Comparison of ENCODE assay signal across 12 cellular contexts in the genomic region with DNA sequence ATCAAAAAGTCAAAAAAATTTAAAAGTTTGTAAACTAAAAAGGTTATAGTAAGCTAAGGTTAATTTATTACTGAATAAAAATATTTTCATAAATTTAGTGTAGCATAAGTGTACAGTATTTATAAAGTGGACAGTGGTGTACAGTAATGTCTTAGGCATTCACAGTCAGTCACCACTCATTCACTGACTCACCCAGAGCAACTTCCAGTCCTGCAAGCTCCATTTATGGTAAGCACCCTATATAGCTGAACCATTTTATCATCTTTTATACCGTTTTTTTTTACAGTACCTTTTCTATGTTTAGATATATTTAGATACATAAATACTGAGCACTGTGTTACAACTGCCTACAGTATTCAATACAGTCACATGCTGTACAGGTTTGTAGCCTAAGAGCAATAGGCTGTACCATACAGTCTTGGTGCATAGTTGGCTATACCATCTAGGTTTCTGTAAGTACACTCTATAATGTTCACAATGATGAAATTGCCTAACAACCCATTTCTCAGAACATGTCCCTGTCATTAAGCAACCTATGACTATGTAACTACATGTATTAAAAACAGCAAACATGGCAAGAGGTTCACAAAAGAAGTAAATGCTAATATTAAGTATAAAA. TPM values are rescaled to one million over a fixed set of nuclear protein-coding genes. Genes with fewer than 3 reads are reported as not detected.
DNase-seq lines count a peak whose midpoint lies in the region; ATAC-seq, FAIRE-seq and TF ChIP-seq lines count a peak whose summit lies in the region.
"Had no signal": no experiment of that assay in that cellular context is flagged by ENCODE, and none has a peak within 500 bp of the region (broad histone marks: within the 10 kb centered on the region; RNA-seq: fewer than 3 reads in every experiment).

No MANE protein-coding gene starts in this region.

- H3K27me3 ChIP-seq in bronchial epithelial cell (ENCODE audit: control insufficient read depth, insufficient read depth, low read length) (no peaks in the 10 kb centered on the region), mesenchymal stem cell (ENCODE audit: control insufficient read depth in 1 of 2, insufficient read depth in 1 of 2, low read length in 2 of 2) (peaks cover 0 to 2% of the 10 kb centered on the region in 2 experiments), spleen (replicated peaks in 1 of 7) (no peaks in the 10 kb centered on the region)

- no peak overlapping the region for H2BK5ac ChIP-seq in mesenchymal stem cell (ENCODE audit: low read depth, low read length, poor library complexity, severe bottlenecking)

- peak overlapping the region; percentile 73 for H3K9ac ChIP-seq in mesenchymal stem cell (ENCODE audit: low read length)

- H3K27ac ChIP-seq in mesenchymal stem cell (ENCODE audit: low read length, poor library complexity, severe bottlenecking) (peak overlapping the region; percentile 85), spleen (peak overlapping the region in 2 of 8 donors; percentile 5 to 23)

- TF ChIP-seq POLR2A in spleen (IDR thresholded peaks at IDR 0.05), result no peak

- H2BK15ac ChIP-seq in mesenchymal stem cell (ENCODE audit: low read depth, poor library complexity, severe bottlenecking), result no peak overlapping the region

- H2BK120ac ChIP-seq in mesenchymal stem cell (ENCODE audit: low read depth, low read length), result no peak overlapping the region

- no peak for FAIRE-seq in bronchial epithelial cell (lab: Jason Lieb, UNC)
- FAIRE-seq: small intestine had no signal

- H3K4me1 ChIP-seq in mesenchymal stem cell (ENCODE audit: control insufficient read depth, insufficient read depth, low read depth, low read length) (peaks cover 3% of the 10 kb centered on the region), spleen (peaks cover 0 to 72% (median 20%) of the 10 kb centered on the region in 6 donors)

- no peak overlapping the region for H3K4ac ChIP-seq in mesenchymal stem cell (ENCODE audit: low read depth in 1 of 2, low read length in 2 of 2)

- H2BK12ac ChIP-seq in mesenchymal stem cell (ENCODE audit: low read length in 2 of 2), result no peak overlapping the region

- no peak overlapping the region for H2AFZ ChIP-seq in mesenchymal stem cell (ENCODE audit: low read depth, low read length)

- intact Hi-C loops in spleen (cut with DNase I; ENCODE audit: low total_unique reads), result loop anchor here (5.0 kb wide), 1 partner anchor 143 kb away; no protein-coding TSS in a partner anchor

- no peak overlapping the region for H3K14ac ChIP-seq in mesenchymal stem cell (ENCODE audit: low read length in 2 of 2)

- DNase-seq in EL (peak; percentile 81), NCI-H226 (peak; percentile 38), bronchial epithelial cell (ENCODE audit: low read depth) (peak; percentile 86), mesenchymal stem cell (peak; percentile 78), COR-L47 (lab: John Stamatoyannopoulos, UW) (no peak), spleen (no peak)
- DNase-seq in activated CD4-positive, alpha-beta T cell treated with anti-CD3 and anti-CD28 coated beads for 48 hours, result no peak
- DNase-seq: activated CD4-positive, alpha-beta T cell treated with anti-CD3 and anti-CD28 coated beads for 4 hours; activated gamma-delta T cell treated with Interleukin-2 at 50 U/mL for 16 hours; NCI-H524; small intestine had no signal

- H3K4me3 ChIP-seq in bronchial epithelial cell (ENCODE audit: low read depth, low read length) (no peak overlapping the region), mesenchymal stem cell (ENCODE audit: insufficient read depth in 1 of 2, low read depth in 1 of 2, low read length in 2 of 2) (no peak overlapping the region), spleen (no peak overlapping the region)

- H3K4me2 ChIP-seq in mesenchymal stem cell (ENCODE audit: low read length, poor library complexity, severe bottlenecking), result no peak overlapping the region

- TF ChIP-seq CTCF in bronchial epithelial cell (IDR thresholded peaks at IDR 0.05; ENCODE audit: insufficient read depth, low read length, severe bottlenecking) (no peak), spleen (IDR thresholded peaks at IDR 0.05 in 8 of 11, conservative IDR thresholded peaks at IDR 0.05 in 3 of 11) (no peak)

- H3K23ac ChIP-seq in mesenchymal stem cell (ENCODE audit: low read length in 2 of 2), result no peak overlapping the region

- no peak overlapping the region for H4K91ac ChIP-seq in mesenchymal stem cell (ENCODE audit: low read length)

- H3K36me3 ChIP-seq in bronchial epithelial cell (ENCODE audit: control insufficient read depth, insufficient read depth, low read length) (no peaks in the 10 kb centered on the region), mesenchymal stem cell (ENCODE audit: control insufficient read depth in 1 of 2, insufficient read depth in 2 of 2, low read depth in 1 of 2, low read length in 2 of 2) (peaks cover 0 to 5% of the 10 kb centered on the region in 2 experiments), spleen (no peaks in the 10 kb centered on the region)

- WGBS in mesenchymal stem cell, result no CpG with 5 or more reads among the region's 1 CpG
- 35 to 57% (median 44%) methylated on average over 1 of the region's 1 CpG for WGBS in spleen, 5 donors

- no peak overlapping the region for H4K8ac ChIP-seq in mesenchymal stem cell (ENCODE audit: low read length)

- no peaks in the 10 kb centered on the region for H3K79me1 ChIP-seq in mesenchymal stem cell (replicated peaks; ENCODE audit: low read length, poor library complexity, severe bottlenecking)

- no peak overlapping the region for H3K18ac ChIP-seq in mesenchymal stem cell (ENCODE audit: low read depth in 1 of 2, low read length in 2 of 2)

- H2AK5ac ChIP-seq in mesenchymal stem cell (ENCODE audit: low read length, severe bottlenecking), result no peak overlapping the region

- ATAC-seq in GM21576 (IDR thresholded peaks at IDR 0.05; ENCODE audit: unreplicated experiment), result no peak

- H3K9me3 ChIP-seq in mesenchymal stem cell (ENCODE audit: control insufficient read depth, low read length) (no peaks in the 10 kb centered on the region), spleen (no peaks in the 10 kb centered on the region)

RNA-seq across cellular contexts. Expression of gene ACSL4, which starts 18.6 kb away (rescaled TPM):
- total RNA-seq in bronchial epithelial cell, result 31.2 and 57.9 TPM in 2 replicates
- polyA plus RNA-seq in mesenchymal stem cell (2013, experiment 1 of 2), result 93.9 TPM
- 102 TPM for polyA plus RNA-seq in mesenchymal stem cell (2013, experiment 2 of 2)
- total RNA-seq in spleen, result 100 to 1,000 TPM in 1 of 7 donors, 10 to 100 TPM in 6; 47.3 to 109 (median 54.8) TPM
- 10 to 100 TPM; 10.8 to 16.3 (median 11.6) TPM for polyA plus RNA-seq in spleen

Comparison
In these comparisons a context has a peak if more than half of its experiments do, and no peak if none do; other contexts are left out.
1. DNase-seq: peak in EL (single experiment), NCI-H226 (single experiment), bronchial epithelial cell (single experiment) and mesenchymal stem cell (single experiment); none in COR-L47 (single experiment), activated CD4-positive, alpha-beta T cell treated with anti-CD3 and anti-CD28 coated beads for 48 hours (single experiment) and spleen (single experiment).